Comparison of ENCODE assay signal across 2 cellular contexts in the genomic region with DNA sequence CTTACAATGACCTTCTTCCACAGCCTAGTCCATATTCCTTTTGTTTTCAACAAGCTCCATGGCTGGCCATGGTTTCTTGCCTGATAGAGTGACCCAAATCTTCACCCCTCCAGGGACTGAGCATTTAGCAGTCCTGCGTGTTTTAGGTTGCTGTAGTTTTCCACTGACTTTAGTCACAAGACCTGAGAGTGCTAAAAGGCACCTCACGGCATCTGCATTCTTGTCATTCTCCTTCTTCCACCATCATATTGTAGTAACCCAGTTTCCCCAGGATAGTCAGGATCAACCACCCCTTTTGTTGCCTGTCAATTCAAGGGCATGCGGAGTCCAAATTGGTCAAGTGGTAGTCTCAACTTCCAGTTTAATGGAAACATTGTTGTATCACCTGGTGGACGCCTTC.
TF ChIP-seq lines count a peak whose summit lies in the region.

No MANE protein-coding gene starts in this region.

TF ChIP-seq in GM23338, 12 proteins besides CTCF, POLR2A, EP300 and RAD21:
- TF ChIP-seq EZH2 (IDR thresholded peaks at IDR 0.05; ENCODE audit: low read depth, unreplicated experiment) (no peak), REST (IDR thresholded peaks at IDR 0.05; ENCODE audit: unreplicated experiment) (no peak), ZNF114 (CRISPR knock-in tag; IDR thresholded peaks at IDR 0.05) (no peak), STAT1 (IDR thresholded peaks at IDR 0.05; ENCODE audit: unreplicated experiment) (no peak), ZNF331 (CRISPR knock-in tag; IDR thresholded peaks at IDR 0.05; ENCODE audit: low read depth) (no peak)
- TF ChIP-seq, protein P1, sequence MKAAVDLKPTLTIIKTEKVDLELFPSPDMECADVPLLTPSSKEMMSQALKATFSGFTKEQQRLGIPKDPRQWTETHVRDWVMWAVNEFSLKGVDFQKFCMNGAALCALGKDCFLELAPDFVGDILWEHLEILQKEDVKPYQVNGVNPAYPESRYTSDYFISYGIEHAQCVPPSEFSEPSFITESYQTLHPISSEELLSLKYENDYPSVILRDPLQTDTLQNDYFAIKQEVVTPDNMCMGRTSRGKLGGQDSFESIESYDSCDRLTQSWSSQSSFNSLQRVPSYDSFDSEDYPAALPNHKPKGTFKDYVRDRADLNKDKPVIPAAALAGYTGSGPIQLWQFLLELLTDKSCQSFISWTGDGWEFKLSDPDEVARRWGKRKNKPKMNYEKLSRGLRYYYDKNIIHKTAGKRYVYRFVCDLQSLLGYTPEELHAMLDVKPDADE (IDR thresholded peaks at IDR 0.05), result no peak

TF ChIP-seq in K562, 482 proteins besides CTCF, POLR2A, EP300 and RAD21:
- TF ChIP-seq SIN3B (IDR thresholded peaks at IDR 0.05; ENCODE audit: low read depth) (no peak), HDAC8 (tag; IDR thresholded peaks at IDR 0.05) (no peak)
